In genomic region chr2:97906309-97906708, GRCh38 we compare ENCODE assay signal across 14 cellular contexts.
DNase-seq lines count a peak whose midpoint lies in the region; ATAC-seq and TF ChIP-seq lines count a peak whose summit lies in the region.
"Had no signal": no experiment of that assay in that cellular context is flagged by ENCODE, and none has a peak within 500 bp of the region (broad histone marks: within the 10 kb centered on the region; RNA-seq: fewer than 3 reads in every experiment).

No MANE protein-coding gene starts in this region.

- H3K4me1 ChIP-seq in psoas muscle, result peaks cover 13% of the 10 kb centered on the region
- H3K4me1 ChIP-seq: BE2C had no signal

- no peaks in the 10 kb centered on the region for H3K36me3 ChIP-seq in psoas muscle (ENCODE audit: insufficient read depth in 1 of 2, low read depth in 1 of 2)
- H3K36me3 ChIP-seq: BE2C had no signal

- no peak for TF ChIP-seq POLR2A in erythroblast (IDR thresholded peaks at IDR 0.05; ENCODE audit: low read length)

- peak; percentile 66 to 86 (median 77) for ATAC-seq in psoas muscle
- ATAC-seq in GM19351 (IDR thresholded peaks at IDR 0.05; ENCODE audit: unreplicated experiment), result no peak
- ATAC-seq in HG03097 (IDR thresholded peaks at IDR 0.05; ENCODE audit: low FRiP score, unreplicated experiment), result no peak
- ATAC-seq in activated T-helper 17 cell treated with anti-CD3 and anti-CD28 coated beads, Interleukin-2, amount 50 U/mL, for 72 hours (replicated peaks), result no peak

- H3K4me3 Mint-ChIP-seq in activated T-helper 17 cell treated with anti-CD3 and anti-CD28 coated beads, Interleukin-2, amount 50 U/mL, for 72 hours, result no peak overlapping the region
- H3K4me3 Mint-ChIP-seq: CD4-positive, alpha-beta memory T cell had no signal

- no peaks in the 10 kb centered on the region for H3K9me3 ChIP-seq in psoas muscle
- H3K9me3 ChIP-seq: BE2C had no signal

- intact Hi-C loops in psoas muscle (cut with DNase I), result no loop called here

- DNase-seq in H4 (ENCODE audit: low spot score) (peak; percentile 16), RPMI7951 (ENCODE audit: low read depth) (peak; percentile 71), erythroblast (lab: John Stamatoyannopoulos, UW) (peak; percentile 38 to 40), psoas muscle (no peak), T1000 (lab: John Stamatoyannopoulos, UW) (no peak)
- DNase-seq: BE2C; CD4-positive, alpha-beta memory T cell; Kasumi-1; NCI-H1417 treated with DMSO at 0.1 percent for 48 hours; NCI-H2029 treated with DMSO at 0.1 percent for 48 hours; NCI-H524 had no signal

- peak overlapping the region; percentile 19 for H3K27ac ChIP-seq in psoas muscle

- peaks cover 1% of the 10 kb centered on the region for H3K4me1 Mint-ChIP-seq in activated T-helper 17 cell treated with anti-CD3 and anti-CD28 coated beads, Interleukin-2, amount 50 U/mL, for 72 hours

- 20 to 31% (median 24%) methylated on average over 1 of the region's 1 CpG for WGBS in psoas muscle, 3 donors

- no peaks in the 10 kb centered on the region for H3K9me3 Mint-ChIP-seq in activated T-helper 17 cell treated with anti-CD3 and anti-CD28 coated beads, Interleukin-2, amount 50 U/mL, for 72 hours

- H3K36me3 Mint-ChIP-seq in activated T-helper 17 cell treated with anti-CD3 and anti-CD28 coated beads, Interleukin-2, amount 50 U/mL, for 72 hours (ENCODE audit: low read depth), result peaks cover 82% of the 10 kb centered on the region

- no peak overlapping the region for H3K27ac Mint-ChIP-seq in activated T-helper 17 cell treated with anti-CD3 and anti-CD28 coated beads, Interleukin-2, amount 50 U/mL, for 72 hours
- H3K27ac Mint-ChIP-seq: CD4-positive, alpha-beta memory T cell had no signal

- H3K27me3 Mint-ChIP-seq in activated T-helper 17 cell treated with anti-CD3 and anti-CD28 coated beads, Interleukin-2, amount 50 U/mL, for 72 hours, result no peaks in the 10 kb centered on the region
- H3K27me3 Mint-ChIP-seq: CD4-positive, alpha-beta memory T cell had no signal

- no peaks in the 10 kb centered on the region for H3K27me3 ChIP-seq in psoas muscle (ENCODE audit: insufficient read depth in 3 of 3, low read length in 2 of 3)
- H3K27me3 ChIP-seq: BE2C had no signal

- no peak overlapping the region for H3K4me3 ChIP-seq in psoas muscle

- TF ChIP-seq CTCF in psoas muscle (IDR thresholded peaks at IDR 0.05), result no peak

Comparison
In these comparisons a context has a peak if more than half of its experiments do, and no peak if none do; other contexts are left out.
1. DNase-seq: peak in H4 (single experiment), RPMI7951 (single experiment) and erythroblast (2 of 2); none in psoas muscle (0 of 2) and T1000 (single experiment).
2. ATAC-seq: peak in psoas muscle (4 of 4); none in GM19351 (single experiment), HG03097 (single experiment) and activated T-helper 17 cell treated with anti-CD3 and anti-CD28 coated beads, Interleukin-2, amount 50 U/mL, for 72 hours (single experiment).